ENCODE assay signal across 8 cellular contexts in genomic region chr5:14342306-14342705, GRCh38.
DNase-seq lines count a peak whose midpoint lies in the region; ATAC-seq and TF ChIP-seq lines count a peak whose summit lies in the region.

No MANE protein-coding gene starts in this region.

- no peak overlapping the region for H3K4me2 ChIP-seq in PC-9

- H3K79me2 ChIP-seq in PC-9 (ENCODE audit: low read depth): no peaks in the 10 kb centered on the region

- ATAC-seq in GM19455 (IDR thresholded peaks at IDR 0.05; ENCODE audit: unreplicated experiment) (peak; percentile 88), HG03196 (IDR thresholded peaks at IDR 0.05; ENCODE audit: unreplicated experiment) (peak; percentile 89)

- H3K4me3 ChIP-seq in fibroblast of mammary gland (ENCODE audit: control insufficient read depth, low read depth, low read length) (no peak overlapping the region), PC-9 (no peak overlapping the region)

- intact Hi-C loops in PC-9 (cut with micrococcal nuclease; ENCODE audit: unreplicated experiment): no loop called here

- peak; percentile 25 for DNase-seq in Caki2 (ENCODE audit: low read depth)
- DNase-seq in fibroblast of mammary gland (ENCODE audit: low read depth): peak; percentile 34
- DNase-seq in PC-9: no peak
- DNase-seq in COLO829 (ENCODE audit: low spot score): no peak
- no peak for DNase-seq in AG08396 (ENCODE audit: low spot score)
- no peak for DNase-seq in GM03348 (ENCODE audit: low spot score)

- no peak overlapping the region for H3K27ac ChIP-seq in PC-9

- H3F3A ChIP-seq in PC-9 (ENCODE audit: insufficient read depth, low read depth): peaks cover 11% of the 10 kb centered on the region; the same call in 1 of the 2 replicates

- CTCF ChIA-PET in PC-9 (lab: Charles Lee): interaction anchor here (0.6 kb wide), 2 partner anchors 10 to 863 kb away, joined by 4 to 8 read pairs; no protein-coding TSS in a partner anchor

- peaks cover 9% of the 10 kb centered on the region for H4K20me1 ChIP-seq in PC-9 (ENCODE audit: insufficient read depth)

- no peaks in the 10 kb centered on the region for H3K9me3 ChIP-seq in PC-9 (ENCODE audit: insufficient read depth, low read depth)

- no TSS peak for BruUV-seq in PC-9 (replicated peaks; lab: Mats Ljungman, UMichigan)

- no peak for TF ChIP-seq CTCF in fibroblast of mammary gland (conservative IDR thresholded peaks at IDR 0.05; ENCODE audit: control insufficient read depth, insufficient read depth, low read depth, low read length)
- TF ChIP-seq CTCF in PC-9 (conservative IDR thresholded peaks at IDR 0.05): no peak

- in situ Hi-C loops in Caki2 (cut with HindIII; ENCODE audit: low pct_unique_long_range_greater_than_20kb, low sequenced_read_pairs): no loop called here

- H3K27me3 ChIP-seq in PC-9 (ENCODE audit: insufficient read depth, low read depth): no peaks in the 10 kb centered on the region

- POLR2A ChIA-PET in PC-9 (lab: Charles Lee; ENCODE audit: unreplicated experiment): no interaction called here

- H3K4me1 ChIP-seq in PC-9 (replicated peaks; ENCODE audit: insufficient read depth): no peaks in the 10 kb centered on the region

- no peaks in the 10 kb centered on the region for H3K9me2 ChIP-seq in PC-9 (ENCODE audit: insufficient read depth)

- peaks cover 12% of the 10 kb centered on the region; the same call in 1 of the 2 replicates for H3K36me3 ChIP-seq in PC-9 (ENCODE audit: low read depth)

- no peak overlapping the region for H2AFZ ChIP-seq in PC-9

Comparison
In these comparisons a context has a peak if more than half of its experiments do, and no peak if none do; other contexts are left out.
1. DNase-seq: peak in Caki2 (single experiment) and fibroblast of mammary gland (single experiment); none in PC-9 (0 of 2), COLO829 (single experiment), AG08396 (single experiment) and GM03348 (single experiment).